Comparison of ENCODE assay signal across 8 cellular contexts in the genomic region with DNA sequence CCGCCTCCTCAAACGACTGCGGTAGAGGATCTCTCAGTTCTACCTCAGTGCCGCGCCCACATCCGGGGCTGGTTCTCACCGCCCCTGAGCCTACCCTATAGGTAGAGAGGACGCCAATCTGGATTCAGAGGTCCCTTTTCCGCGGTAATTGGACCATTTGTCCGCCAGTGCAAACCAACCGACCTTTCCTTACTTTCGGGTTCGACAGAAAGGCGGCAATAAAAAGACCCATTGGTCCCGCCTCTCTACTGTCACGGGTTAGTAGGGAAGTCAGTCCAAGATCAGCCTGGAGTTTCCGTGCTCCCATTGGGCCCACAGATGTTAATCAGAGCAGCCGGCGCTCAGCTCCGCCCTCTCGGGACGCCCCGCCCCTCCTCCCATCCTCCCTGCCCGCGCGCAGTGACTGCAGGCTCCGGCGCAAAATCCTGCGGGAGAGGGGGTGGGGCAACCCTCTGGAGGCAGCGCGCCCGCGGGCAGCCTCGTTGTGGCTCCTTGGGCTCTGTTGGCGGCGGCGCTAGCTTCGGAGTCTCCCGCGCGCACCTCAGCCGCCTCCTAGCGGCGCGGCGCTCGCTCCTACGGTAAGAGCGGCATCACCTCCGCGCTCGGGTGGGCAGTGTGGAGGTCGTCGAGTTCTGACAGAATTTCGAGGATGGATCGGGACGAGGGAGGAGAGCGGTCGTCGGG. TPM values are rescaled to one million over a fixed set of nuclear protein-coding genes. Genes with fewer than 3 reads are reported as not detected.
DNase-seq lines count a peak whose midpoint lies in the region; TF ChIP-seq lines count a peak whose summit lies in the region.

A gene (plus strand): TSS at position 380 of the 684 bp plus-strand sequence.
A gene with protein sequence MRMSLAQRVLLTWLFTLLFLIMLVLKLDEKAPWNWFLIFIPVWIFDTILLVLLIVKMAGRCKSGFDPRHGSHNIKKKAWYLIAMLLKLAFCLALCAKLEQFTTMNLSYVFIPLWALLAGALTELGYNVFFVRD (minus strand): TSS at position 41 of the 684 bp plus-strand sequence. CDS start 4,061 bp downstream, outside the sequence.

- peak within 1 kb of the TSS; percentile 95 for H3K4me3 Mint-ChIP-seq in activated T-helper 1 cell treated with anti-CD3 and anti-CD28 coated beads, Interleukin-12 subunit alpha, Interleukin-12 subunit beta, Interleukin-2, Interleukin-4 antibody, amounts not matched to agents 30 ng/mL and 10 ng/mL and 1 ng/mL, durations not matched to agents 14 hours and 24 hours and 36 hours

- H3K4me1 ChIP-seq in GM23248 (ENCODE audit: insufficient read depth) (peaks cover 34% of the 10 kb centered on the region), esophagus squamous epithelium (peaks cover 2 to 67% (median 17%) of the 10 kb centered on the region in 3 donors)

- peaks cover 59% of the 10 kb centered on the region for H3K4me1 Mint-ChIP-seq in activated T-helper 1 cell treated with anti-CD3 and anti-CD28 coated beads, Interleukin-12 subunit alpha, Interleukin-12 subunit beta, Interleukin-2, Interleukin-4 antibody, amounts not matched to agents 30 ng/mL and 10 ng/mL and 1 ng/mL, durations not matched to agents 14 hours and 24 hours and 36 hours (ENCODE audit: low read depth)

- intact Hi-C loops in activated T-helper 1 cell treated with anti-CD3 and anti-CD28 coated beads, Interleukin-12 subunit alpha, Interleukin-12 subunit beta, Interleukin-2, Interleukin-4 antibody, amounts not matched to agents 30 ng/mL and 10 ng/mL and 1 ng/mL, durations not matched to agents 14 hours and 24 hours and 36 hours (cut with micrococcal nuclease): loop anchor here (1.0 to 10.0 kb wide), 5 partner anchors 102 to 384 kb away; a partner anchor contains a TSS
- intact Hi-C loops in esophagus squamous epithelium (cut with DNase I): no loop called here

- in situ Hi-C loops in GM23248 (cut with MboI): no loop called here

- peak within 1 kb of the TSS; percentile 91 for H3K9ac ChIP-seq in GM23248

- peak within 1 kb of the TSS; percentile 98 for H3K4me2 ChIP-seq in GM23248 (ENCODE audit: unreplicated experiment)

- H3K27me3 ChIP-seq in GM23248 (replicated peaks; ENCODE audit: insufficient read depth) (no peaks in the 10 kb centered on the region), esophagus squamous epithelium (no peaks in the 10 kb centered on the region)

- H2AFZ ChIP-seq in GM23248: peak within 1 kb of the TSS; percentile 96

- DNase-seq in EH (ENCODE audit: low read depth) (peak; percentile 100), GM23248 (peak; percentile 100), Kasumi-1 (lab: John Stamatoyannopoulos, UW) (peak; percentile 100), RKO (ENCODE audit: low spot score) (peak; percentile 99), esophagus squamous epithelium (lab: John Stamatoyannopoulos, UW) (peak; percentile 98), myocyte (ENCODE audit: low read depth) (peak; percentile 100)
- peak; percentile 90 for DNase-seq in activated T-helper 1 cell treated with anti-CD3 and anti-CD28 coated beads, Interleukin-12 subunit alpha, Interleukin-12 subunit beta, Interleukin-2, Interleukin-4 antibody, amounts not matched to agents 30 ng/mL and 10 ng/mL and 1 ng/mL, durations not matched to agents 14 hours and 24 hours and 36 hours (ENCODE audit: low spot score)
- DNase-seq in stimulated activated CD8-positive, alpha-beta memory T cell treated with anti-CD3 and anti-CD28 coated beads, Interleukin-7, amount 100 ng/mL, for 48 hours (ENCODE audit: extremely low read depth in 1 of 2, low read depth in 1 of 2): peak; percentile 82 to 91

- H3K27ac ChIP-seq in GM23248 (peak within 1 kb of the TSS; percentile 83), esophagus squamous epithelium (peak within 1 kb of the TSS; percentile 90 to 96 (median 94))

- H3K36me3 ChIP-seq in GM23248 (ENCODE audit: low read depth) (no peaks in the 10 kb centered on the region; the same call in 1 of the 2 replicates), esophagus squamous epithelium (peaks cover 0 to 14% (median 0%) of the 10 kb centered on the region in 3 donors)

- peak in 2 of 4 donors; percentile 73 to 82 for TF ChIP-seq POLR2A in esophagus squamous epithelium (IDR thresholded peaks at IDR 0.05)

- H3K9me2 ChIP-seq in GM23248 (ENCODE audit: insufficient read depth): no peaks in the 10 kb centered on the region

- no peaks in the 10 kb centered on the region for H4K20me1 ChIP-seq in GM23248 (ENCODE audit: insufficient read depth)

- H3K79me2 ChIP-seq in GM23248 (ENCODE audit: insufficient read depth): peaks cover 91% of the 10 kb centered on the region

- H3K9me3 ChIP-seq in GM23248 (ENCODE audit: low read depth) (no peaks in the 10 kb centered on the region), esophagus squamous epithelium (no peaks in the 10 kb centered on the region)

- H3K36me3 Mint-ChIP-seq in activated T-helper 1 cell treated with anti-CD3 and anti-CD28 coated beads, Interleukin-12 subunit alpha, Interleukin-12 subunit beta, Interleukin-2, Interleukin-4 antibody, amounts not matched to agents 30 ng/mL and 10 ng/mL and 1 ng/mL, durations not matched to agents 14 hours and 24 hours and 36 hours (ENCODE audit: low read depth): peaks cover 15% of the 10 kb centered on the region

- peak in 4 of 6 experiments; percentile 41 to 56 (median 48) for TF ChIP-seq CTCF in esophagus squamous epithelium (IDR thresholded peaks at IDR 0.05)

- WGBS in GM23248 (ENCODE audit: low coverage in 1 of 2, low lambda C conversion rate in 2 of 2, missing lambda C conversion rate in 2 of 2), 2 experiments: 0 to 1% methylated on average over 31 to 41 of the region's 61 CpGs
- 0% methylated on average over 16 to 17 of the region's 61 CpGs for WGBS in esophagus squamous epithelium, 2 donors

- H3K4me3 ChIP-seq in GM23248: peak within 1 kb of the TSS; percentile 98
- peak within 1 kb of the TSS; percentile 66 to 96 (median 87) for H3K4me3 ChIP-seq in esophagus squamous epithelium

- H3F3A ChIP-seq in GM23248 (ENCODE audit: insufficient read depth): peaks cover 5% of the 10 kb centered on the region; the same call in 1 of the 2 replicates

- peak within 1 kb of the TSS; percentile 92 for H3K27ac Mint-ChIP-seq in activated T-helper 1 cell treated with anti-CD3 and anti-CD28 coated beads, Interleukin-12 subunit alpha, Interleukin-12 subunit beta, Interleukin-2, Interleukin-4 antibody, amounts not matched to agents 30 ng/mL and 10 ng/mL and 1 ng/mL, durations not matched to agents 14 hours and 24 hours and 36 hours

- no peaks in the 10 kb centered on the region for H3K9me3 Mint-ChIP-seq in activated T-helper 1 cell treated with anti-CD3 and anti-CD28 coated beads, Interleukin-12 subunit alpha, Interleukin-12 subunit beta, Interleukin-2, Interleukin-4 antibody, amounts not matched to agents 30 ng/mL and 10 ng/mL and 1 ng/mL, durations not matched to agents 14 hours and 24 hours and 36 hours

- H3K27me3 Mint-ChIP-seq in activated T-helper 1 cell treated with anti-CD3 and anti-CD28 coated beads, Interleukin-12 subunit alpha, Interleukin-12 subunit beta, Interleukin-2, Interleukin-4 antibody, amounts not matched to agents 30 ng/mL and 10 ng/mL and 1 ng/mL, durations not matched to agents 14 hours and 24 hours and 36 hours (ENCODE audit: insufficient read depth): no peaks in the 10 kb centered on the region

RNA-seq across cellular contexts. Expression of the first gene that starts in this region (rescaled TPM):
- total RNA-seq in GM23248 (2014; rRNA removed; shearing (Covaris generic)): 29.9 and 30.2 TPM in 2 replicates
- 22.0 and 23.6 TPM in 2 replicates for polyA plus RNA-seq in GM23248 (2016; fragmentation: Nextera tagmentation; extraction: Ambion mirVana)
- total RNA-seq in activated T-helper 1 cell treated with anti-CD3 and anti-CD28 coated beads, Interleukin-12 subunit alpha, Interleukin-12 subunit beta, Interleukin-2, Interleukin-4 antibody, amounts not matched to agents 30 ng/mL and 10 ng/mL and 1 ng/mL, durations not matched to agents 14 hours and 24 hours and 36 hours: 30.9 and 31.2 TPM in 2 replicates
- total RNA-seq in esophagus squamous epithelium: 10 to 100 TPM in 3 of 4 donors, 1 to 10 TPM in 1; 6.5 to 15.4 (median 13.5) TPM
- total RNA-seq in myocyte: 31.2 and 33.4 TPM in 2 replicates
- 16.5 TPM for polyA plus RNA-seq in myocyte (2012)

RNA-seq across cellular contexts. Expression of the second gene that starts in this region (rescaled TPM):
- 9.9 and 17.7 TPM in 2 replicates for total RNA-seq in GM23248 (2014; rRNA removed; shearing (Covaris generic))
- 28.2 and 28.9 TPM in 2 replicates for polyA plus RNA-seq in GM23248 (2016; fragmentation: Nextera tagmentation; extraction: Ambion mirVana)
- total RNA-seq in activated T-helper 1 cell treated with anti-CD3 and anti-CD28 coated beads, Interleukin-12 subunit alpha, Interleukin-12 subunit beta, Interleukin-2, Interleukin-4 antibody, amounts not matched to agents 30 ng/mL and 10 ng/mL and 1 ng/mL, durations not matched to agents 14 hours and 24 hours and 36 hours: 9.0 and 11.0 TPM in 2 replicates
- total RNA-seq in esophagus squamous epithelium: 10 to 100 TPM in 2 of 4 donors, 1 to 10 TPM in 2; 6.9 to 18.8 (median 9.1) TPM
- 30.3 and 35.6 TPM in 2 replicates for total RNA-seq in myocyte
- polyA plus RNA-seq in myocyte (2012): 31.4 TPM

Comparison
In these comparisons a context has a peak if more than half of its experiments do, and no peak if none do; other contexts are left out.
1. Peak in every context shown above with its lines: DNase-seq, H3K4me3 ChIP-seq and H3K27ac ChIP-seq.